In genomic region chr11:120108154-120108784, GRCh38 we compare ENCODE assay signal across 8 cellular contexts. TPM values are rescaled to one million over a fixed set of nuclear protein-coding genes. Genes with fewer than 3 reads are reported as not detected.
DNase-seq lines count a peak whose midpoint lies in the region; ATAC-seq and TF ChIP-seq lines count a peak whose summit lies in the region.

No MANE protein-coding gene starts in this region.

- H3K36me3 ChIP-seq in KMS-11 (ENCODE audit: insufficient read depth) (no peaks in the 10 kb centered on the region), uterus (no peaks in the 10 kb centered on the region)

- H3K4me3 ChIP-seq in KMS-11 (IDR thresholded peaks at IDR 0.05; ENCODE audit: insufficient read depth, low read depth, low read length): no peak overlapping the region
- H3K4me3 ChIP-seq in uterus: no peak overlapping the region

- intact Hi-C loops in head of caudate nucleus (cut with DNase I): loop anchor here (2.0 to 5.0 kb wide), 3 partner anchors 96 to 439 kb away; partner anchors contain the start of gene NECTIN1
- intact Hi-C loops in uterus (cut with DNase I; ENCODE audit: low total_unique reads): loop anchor here (10.0 kb wide), 1 partner anchor 443 kb away; no protein-coding TSS in a partner anchor

- H3K4me1 ChIP-seq in KMS-11 (ENCODE audit: low read depth, poor library complexity, severe bottlenecking) (no peaks in the 10 kb centered on the region), uterus (no peaks in the 10 kb centered on the region)

- H3K27me3 Mint-ChIP-seq in progenitor cell of endocrine pancreas: peaks cover 75% of the 10 kb centered on the region

- no peak overlapping the region for H3K4me3 Mint-ChIP-seq in progenitor cell of endocrine pancreas (ENCODE audit: low read depth)

- no peaks in the 10 kb centered on the region for H3K36me3 Mint-ChIP-seq in progenitor cell of endocrine pancreas (ENCODE audit: insufficient read depth)

- peaks cover 2% of the 10 kb centered on the region for H3K4me1 Mint-ChIP-seq in progenitor cell of endocrine pancreas (ENCODE audit: low read depth)

- no peaks in the 10 kb centered on the region for H3K9me3 Mint-ChIP-seq in progenitor cell of endocrine pancreas (ENCODE audit: low read depth)

- H3K27me3 ChIP-seq in KMS-11 (ENCODE audit: insufficient read depth, low read depth) (no peaks in the 10 kb centered on the region; the same call in 1 of the 2 replicates), uterus (no peaks in the 10 kb centered on the region)

- H3K27ac ChIP-seq in KMS-11 (no peak overlapping the region), uterus (no peak overlapping the region)

- no peak overlapping the region for H3K9ac ChIP-seq in KMS-11

- no peaks in the 10 kb centered on the region for H3K79me2 ChIP-seq in KMS-11 (ENCODE audit: insufficient read depth, low read depth)

- no peaks in the 10 kb centered on the region for H3K9me3 ChIP-seq in uterus

- H3K4me2 ChIP-seq in KMS-11: no peak overlapping the region

- peak; percentile 96 for ATAC-seq in SK-N-SH treated with all-trans-retinoic acid at 6 μM for 48 hours

- peak in 1 of 2 donors; percentile 12 for TF ChIP-seq POLR2A in uterus (IDR thresholded peaks at IDR 0.05)

- peak; percentile 37 to 49 for DNase-seq in NCI-H524 (lab: John Stamatoyannopoulos, UW)
- DNase-seq in NCI-H524 treated with DMSO at 0.1 percent for 48 hours (lab: John Stamatoyannopoulos, UW): no peak
- peak; percentile 63 for DNase-seq in activated naive CD4-positive, alpha-beta T cell treated with anti-CD3 and anti-CD28 coated beads, Interleukin-2, amount 50 U/mL, for 16 hours
- peak; percentile 69 to 96 (median 88) for DNase-seq in head of caudate nucleus
- DNase-seq in progenitor cell of endocrine pancreas (ENCODE audit: low spot score, unreplicated experiment): peak; percentile 74
- DNase-seq in uterus: peak; percentile 44 to 73

- H4K20me1 ChIP-seq in KMS-11 (ENCODE audit: insufficient read depth): no peaks in the 10 kb centered on the region

- H3K27ac Mint-ChIP-seq in progenitor cell of endocrine pancreas: peak overlapping the region; percentile 59

- TF ChIP-seq CTCF in KMS-11 (conservative IDR thresholded peaks at IDR 0.05; ENCODE audit: low read depth, low read length) (peak; percentile 90), progenitor cell of endocrine pancreas (IDR thresholded peaks at IDR 0.05; ENCODE audit: unreplicated experiment) (peak; percentile 99), uterus (IDR thresholded peaks at IDR 0.05) (peak; percentile 97 to 100 (median 98))

- H2AFZ ChIP-seq in KMS-11 (ENCODE audit: low read depth): no peak overlapping the region

TF ChIP-seq in SK-N-SH treated with all-trans-retinoic acid at 6 μM for 48 hours, 23 proteins besides CTCF, POLR2A, EP300 and RAD21:
- TF ChIP-seq SNAI2 (CRISPR knock-in tag; IDR thresholded peaks at IDR 0.05) (no peak), GLIS3 (CRISPR knock-in tag; IDR thresholded peaks at IDR 0.05) (no peak), CSRNP3 (CRISPR knock-in tag; IDR thresholded peaks at IDR 0.05) (no peak), ZFP30 (CRISPR knock-in tag; IDR thresholded peaks at IDR 0.05) (no peak), ZNF565 (CRISPR knock-in tag; conservative IDR thresholded peaks at IDR 0.05; ENCODE audit: low read depth) (no peak), ZC3H10 (CRISPR knock-in tag; IDR thresholded peaks at IDR 0.05) (no peak)
- TF ChIP-seq, protein P1, sequence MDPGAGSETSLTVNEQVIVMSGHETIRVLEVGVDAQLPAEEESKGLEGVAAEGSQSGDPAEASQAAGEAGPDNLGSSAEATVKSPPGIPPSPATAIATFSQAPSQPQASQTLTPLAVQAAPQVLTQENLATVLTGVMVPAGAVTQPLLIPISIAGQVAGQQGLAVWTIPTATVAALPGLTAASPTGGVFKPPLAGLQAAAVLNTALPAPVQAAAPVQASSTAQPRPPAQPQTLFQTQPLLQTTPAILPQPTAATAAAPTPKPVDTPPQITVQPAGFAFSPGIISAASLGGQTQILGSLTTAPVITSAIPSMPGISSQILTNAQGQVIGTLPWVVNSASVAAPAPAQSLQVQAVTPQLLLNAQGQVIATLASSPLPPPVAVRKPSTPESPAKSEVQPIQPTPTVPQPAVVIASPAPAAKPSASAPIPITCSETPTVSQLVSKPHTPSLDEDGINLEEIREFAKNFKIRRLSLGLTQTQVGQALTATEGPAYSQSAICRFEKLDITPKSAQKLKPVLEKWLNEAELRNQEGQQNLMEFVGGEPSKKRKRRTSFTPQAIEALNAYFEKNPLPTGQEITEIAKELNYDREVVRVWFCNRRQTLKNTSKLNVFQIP (CRISPR knock-in tag; IDR thresholded peaks at IDR 0.05; ENCODE audit: borderline replicate concordance, low read depth): no peak
- TF ChIP-seq, protein P2, sequence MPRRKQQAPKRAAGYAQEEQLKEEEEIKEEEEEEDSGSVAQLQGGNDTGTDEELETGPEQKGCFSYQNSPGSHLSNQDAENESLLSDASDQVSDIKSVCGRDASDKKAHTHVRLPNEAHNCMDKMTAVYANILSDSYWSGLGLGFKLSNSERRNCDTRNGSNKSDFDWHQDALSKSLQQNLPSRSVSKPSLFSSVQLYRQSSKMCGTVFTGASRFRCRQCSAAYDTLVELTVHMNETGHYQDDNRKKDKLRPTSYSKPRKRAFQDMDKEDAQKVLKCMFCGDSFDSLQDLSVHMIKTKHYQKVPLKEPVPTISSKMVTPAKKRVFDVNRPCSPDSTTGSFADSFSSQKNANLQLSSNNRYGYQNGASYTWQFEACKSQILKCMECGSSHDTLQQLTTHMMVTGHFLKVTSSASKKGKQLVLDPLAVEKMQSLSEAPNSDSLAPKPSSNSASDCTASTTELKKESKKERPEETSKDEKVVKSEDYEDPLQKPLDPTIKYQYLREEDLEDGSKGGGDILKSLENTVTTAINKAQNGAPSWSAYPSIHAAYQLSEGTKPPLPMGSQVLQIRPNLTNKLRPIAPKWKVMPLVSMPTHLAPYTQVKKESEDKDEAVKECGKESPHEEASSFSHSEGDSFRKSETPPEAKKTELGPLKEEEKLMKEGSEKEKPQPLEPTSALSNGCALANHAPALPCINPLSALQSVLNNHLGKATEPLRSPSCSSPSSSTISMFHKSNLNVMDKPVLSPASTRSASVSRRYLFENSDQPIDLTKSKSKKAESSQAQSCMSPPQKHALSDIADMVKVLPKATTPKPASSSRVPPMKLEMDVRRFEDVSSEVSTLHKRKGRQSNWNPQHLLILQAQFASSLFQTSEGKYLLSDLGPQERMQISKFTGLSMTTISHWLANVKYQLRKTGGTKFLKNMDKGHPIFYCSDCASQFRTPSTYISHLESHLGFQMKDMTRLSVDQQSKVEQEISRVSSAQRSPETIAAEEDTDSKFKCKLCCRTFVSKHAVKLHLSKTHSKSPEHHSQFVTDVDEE (CRISPR knock-in tag; IDR thresholded peaks at IDR 0.05): no peak
TF ChIP-seq in SK-N-SH treated with all-trans-retinoic acid at 6 μM for 48 hours: peak in this region for 0.

RNA-seq across cellular contexts. Expression of gene TRIM29, which starts 29.6 kb away (rescaled TPM):
- total RNA-seq in progenitor cell of endocrine pancreas: 0.33 TPM in 1 of 2 replicates, not detected in the other
- total RNA-seq in uterus: 1 to 10 TPM; 4.6 to 7.6 (median 6.1) TPM
